ENCODE assay signal across 24 cellular contexts in the genomic region with DNA sequence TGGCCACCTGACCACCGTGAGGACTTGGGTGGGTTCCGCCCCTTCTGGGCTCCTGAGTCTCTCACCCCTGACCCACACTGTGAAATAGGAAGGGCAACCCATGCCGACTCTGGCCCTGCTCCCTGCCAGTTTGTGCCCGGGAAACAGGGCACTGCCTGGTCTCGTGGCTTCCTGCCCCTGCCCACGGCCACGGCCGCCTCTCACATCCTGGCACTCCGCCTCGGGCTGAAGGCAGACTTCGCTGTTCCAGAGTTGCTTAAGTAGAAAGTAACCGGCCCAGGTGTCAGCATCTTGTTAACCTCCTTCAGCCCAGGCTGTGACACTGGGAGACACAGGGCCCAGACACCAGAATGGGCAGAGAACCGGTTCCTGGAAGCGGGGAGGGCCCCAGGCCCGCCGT.
A peak's percentile ranks its signal among the peaks of the same experiment; 100 is the strongest.
DNase-seq lines count a peak whose midpoint lies in the region; ATAC-seq and TF ChIP-seq lines count a peak whose summit lies in the region.
"Had no signal": no experiment of that assay in that cellular context is flagged by ENCODE, and none has a peak within 500 bp of the region (broad histone marks: within the 10 kb centered on the region; RNA-seq: fewer than 3 reads in every experiment).

No MANE protein-coding gene starts in this region.

- H3K9ac ChIP-seq in BLaER1 treated with 17β-estradiol and CSF1 and Interleukin-3, amounts not matched to agents 10 nM and 100 nM = peak overlapping the region in 9 of 11 experiments; percentile 12 to 56 (median 29); a peak in 10 of 22 replicates
- H3K9ac ChIP-seq in subcutaneous abdominal adipose tissue (ENCODE audit: low read length in 5 of 5) = no peak overlapping the region

- peak overlapping the region; percentile 66 to 94 (median 78) for H3K4me2 ChIP-seq in BLaER1 treated with 17β-estradiol and CSF1 and Interleukin-3, amounts not matched to agents 10 nM and 100 nM
- H3K4me2 ChIP-seq: A549, PC-9 had no signal

- H3K9me3 ChIP-seq in BLaER1 treated with 17β-estradiol and CSF1 and Interleukin-3, amounts not matched to agents 10 nM and 100 nM (replicated peaks in 1 of 11) = no peaks in the 10 kb centered on the region
- H3K9me3 ChIP-seq in lower lobe of right lung (no peaks in the 10 kb centered on the region), subcutaneous abdominal adipose tissue (ENCODE audit: control insufficient read depth in 5 of 5, low read length in 5 of 5) (no peaks in the 10 kb centered on the region)
- H3K9me3 ChIP-seq: A549 had no signal

- peaks cover 55 to 100% (median 96%) of the 10 kb centered on the region in 10 experiments for H3K4me1 ChIP-seq in BLaER1 treated with 17β-estradiol and CSF1 and Interleukin-3, amounts not matched to agents 10 nM and 100 nM
- peaks cover 33% of the 10 kb centered on the region for H3K4me1 ChIP-seq in lower lobe of right lung
- H3K4me1 ChIP-seq in subcutaneous abdominal adipose tissue (ENCODE audit: control insufficient read depth in 5 of 5, insufficient read depth in 5 of 5, low read length in 5 of 5) = peaks cover 12 to 72% (median 62%) of the 10 kb centered on the region in 5 donors
- H3K4me1 ChIP-seq: A549 had no signal

- intact Hi-C loops in lower lobe of right lung (cut with DNase I) = no loop called here

- H4K20me1 ChIP-seq in BLaER1 treated with 17β-estradiol and CSF1 and Interleukin-3, amounts not matched to agents 10 nM and 100 nM = no peaks in the 10 kb centered on the region

- TF ChIP-seq CTCF in lower lobe of right lung (IDR thresholded peaks at IDR 0.05) = no peak

- peak overlapping the region in 8 of 11 experiments; percentile 4 to 66 (median 46); a peak in 12 of 22 replicates for H3K27ac ChIP-seq in BLaER1 treated with 17β-estradiol and CSF1 and Interleukin-3, amounts not matched to agents 10 nM and 100 nM
- H3K27ac ChIP-seq in lower lobe of right lung = peak overlapping the region; percentile 18
- peak overlapping the region; percentile 76 for H3K27ac ChIP-seq in subcutaneous abdominal adipose tissue (ENCODE audit: low read depth, low read length)
- H3K27ac ChIP-seq: A549, C4-2B, PC-9 had no signal

- DNase-seq in RPMI8226 = peak; percentile 63
- peak; percentile 69 for DNase-seq in lower lobe of right lung
- no peak for DNase-seq in NCI-H446 treated with DMSO at 0.1 percent for 48 hours (lab: John Stamatoyannopoulos, UW)
- DNase-seq in NCI-H1105 treated with DMSO at 0.1 percent for 48 hours (lab: John Stamatoyannopoulos, UW) = no peak
- DNase-seq: AML-193; CD8-positive, alpha-beta memory T cell; DMS 273 treated with DMSO at 0.1 percent for 48 hours; DMS79; EL; GDM1; KBM-7; NCI-H2029; NCI-H446; NCI-H526; NCI-H82; PC-9; SHP77 treated with DMSO at 0.1 percent for 48 hours had no signal

- ATAC-seq in lower lobe of right lung (peak; percentile 27 to 34), HG02610 (IDR thresholded peaks at IDR 0.05; ENCODE audit: unreplicated experiment) (no peak)
- ATAC-seq: A549, GM12878, HCT116 had no signal

- no peak overlapping the region for H3K4me3 ChIP-seq in BLaER1 treated with 17β-estradiol and CSF1 and Interleukin-3, amounts not matched to agents 10 nM and 100 nM
- H3K4me3 ChIP-seq in lower lobe of right lung (no peak overlapping the region), subcutaneous abdominal adipose tissue (ENCODE audit: low read depth in 1 of 5, low read length in 5 of 5) (no peak overlapping the region)
- H3K4me3 ChIP-seq: A549, GM12878, PC-9 had no signal

- peaks cover 0 to 1% (median 0%) of the 10 kb centered on the region in 11 experiments; a peak in 3 of 22 replicates for H3K27me3 ChIP-seq in BLaER1 treated with 17β-estradiol and CSF1 and Interleukin-3, amounts not matched to agents 10 nM and 100 nM
- peaks cover 12% of the 10 kb centered on the region for H3K27me3 ChIP-seq in lower lobe of right lung (ENCODE audit: low read depth)
- H3K27me3 ChIP-seq in subcutaneous abdominal adipose tissue (ENCODE audit: control insufficient read depth in 5 of 5, insufficient read depth in 4 of 5, low read length in 5 of 5) = peaks cover 0 to 2% (median 0%) of the 10 kb centered on the region in 5 donors

- no peaks in the 10 kb centered on the region for H3K36me3 ChIP-seq in BLaER1 treated with 17β-estradiol and CSF1 and Interleukin-3, amounts not matched to agents 10 nM and 100 nM
- no peaks in the 10 kb centered on the region for H3K36me3 ChIP-seq in lower lobe of right lung
- no peaks in the 10 kb centered on the region for H3K36me3 ChIP-seq in subcutaneous abdominal adipose tissue (ENCODE audit: control insufficient read depth in 5 of 5, insufficient read depth in 5 of 5, low read length in 5 of 5)

Comparison
In these comparisons a context has a peak if more than half of its experiments do, and no peak if none do; other contexts are left out.
1. H3K27ac ChIP-seq: peak in every context shown above with its lines; median percentile 76 in subcutaneous abdominal adipose tissue; 46 in BLaER1 treated with 17β-estradiol and CSF1 and Interleukin-3, amounts not matched to agents 10 nM and 100 nM; 18 in lower lobe of right lung.
2. H3K9ac ChIP-seq: peak in BLaER1 treated with 17β-estradiol and CSF1 and Interleukin-3, amounts not matched to agents 10 nM and 100 nM (9 of 11); none in subcutaneous abdominal adipose tissue (0 of 5).
3. DNase-seq: peak in RPMI8226 (single experiment) and lower lobe of right lung (single experiment); none in NCI-H446 treated with DMSO at 0.1 percent for 48 hours (single experiment) and NCI-H1105 treated with DMSO at 0.1 percent for 48 hours (single experiment).